23 cellular contexts compared by ENCODE assay signal in the genomic region with DNA sequence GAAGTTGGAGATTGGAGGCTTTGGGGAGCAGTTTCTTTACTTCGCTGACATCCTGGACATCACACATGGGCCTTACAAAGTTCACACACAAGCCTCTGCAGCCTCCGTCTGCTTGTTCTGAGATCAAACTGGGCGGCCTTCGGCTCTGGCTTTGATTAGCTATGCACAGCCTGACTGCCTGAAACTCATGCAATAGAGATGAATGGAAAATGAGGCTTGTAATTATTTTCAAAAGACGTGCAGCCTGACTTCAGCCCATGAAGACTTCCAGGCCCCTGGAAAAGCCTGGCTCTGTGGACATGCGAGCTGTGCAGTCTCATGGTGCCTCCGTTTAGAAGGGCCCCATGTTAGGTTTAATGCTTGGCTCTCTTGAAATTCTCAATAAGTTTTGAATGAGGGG.
DNase-seq lines count a peak whose midpoint lies in the region; ATAC-seq and TF ChIP-seq lines count a peak whose summit lies in the region.
"Had no signal": no experiment of that assay in that cellular context is flagged by ENCODE, and none has a peak within 500 bp of the region (broad histone marks: within the 10 kb centered on the region; RNA-seq: fewer than 3 reads in every experiment).

No MANE protein-coding gene starts in this region.

- TF ChIP-seq CTCF in RWPE2 (IDR thresholded peaks at IDR 0.05; ENCODE audit: poor library complexity, severe bottlenecking) (no peak), endodermal cell (conservative IDR thresholded peaks at IDR 0.05) (no peak)

- H3K27ac Mint-ChIP-seq in endodermal cell = no peak overlapping the region
- H3K27ac Mint-ChIP-seq: B cell; CD4-positive, alpha-beta T cell; CD8-positive, alpha-beta T cell had no signal

- ATAC-seq in RWPE2 (ENCODE audit: low read depth) = no peak; the same call in 2 of the 3 replicates
- ATAC-seq in GM21515 (IDR thresholded peaks at IDR 0.05; ENCODE audit: unreplicated experiment) = no peak
- ATAC-seq in activated CD4-positive, CD25-positive, alpha-beta regulatory T cell treated with anti-CD3 and anti-CD28 coated beads, Interleukin-2, amount 50 U/mL, for 24 hours = no peak
- no peak for ATAC-seq in sciatic nerve
- ATAC-seq: A549; CD8-positive, alpha-beta T cell; GM12878 had no signal

- H3K79me2 ChIP-seq in mesendoderm (ENCODE audit: control insufficient read depth, insufficient read depth, low read length) = no peaks in the 10 kb centered on the region

- peak overlapping the region; percentile 9 for H3K18ac ChIP-seq in mesendoderm (ENCODE audit: low read length)

- H2BK5ac ChIP-seq in mesendoderm (ENCODE audit: low read length) = no peak overlapping the region

- H3K4me2 ChIP-seq in mesendoderm (ENCODE audit: low read length) = no peak overlapping the region
- H3K4me2 ChIP-seq: A549; BLaER1 treated with 17β-estradiol and CSF1 and Interleukin-3, amounts not matched to agents 10 nM and 100 nM had no signal

- H2AK5ac ChIP-seq in mesendoderm (ENCODE audit: low read length) = no peak overlapping the region

- H4K5ac ChIP-seq in mesendoderm (ENCODE audit: low read length) = no peak overlapping the region

- H3K27ac ChIP-seq in RWPE2 (ENCODE audit: poor library complexity, severe bottlenecking) (no peak overlapping the region), endodermal cell (ENCODE audit: low read depth, low read length) (no peak overlapping the region), mesendoderm (ENCODE audit: low read depth, low read length) (no peak overlapping the region)
- H3K27ac ChIP-seq: 22Rv1; A549; BLaER1 treated with 17β-estradiol and CSF1 and Interleukin-3, amounts not matched to agents 10 nM and 100 nM; C4-2B had no signal

- H3K9me3 ChIP-seq in RWPE2 (ENCODE audit: severe bottlenecking) = no peaks in the 10 kb centered on the region
- H3K9me3 ChIP-seq in endodermal cell (ENCODE audit: control insufficient read depth, low read length) = peaks cover 7% of the 10 kb centered on the region

- H3K4me3 Mint-ChIP-seq in endodermal cell = no peak overlapping the region
- H3K4me3 Mint-ChIP-seq: B cell; CD4-positive, alpha-beta T cell; CD8-positive, alpha-beta T cell had no signal

- no peak overlapping the region for H3K23ac ChIP-seq in mesendoderm (ENCODE audit: low read length)

- H3K27me3 ChIP-seq in RWPE2 (ENCODE audit: insufficient read depth, poor library complexity, severe bottlenecking) = peaks cover 4% of the 10 kb centered on the region
- no peaks in the 10 kb centered on the region for H3K27me3 ChIP-seq in endodermal cell (ENCODE audit: control insufficient read depth, insufficient read depth, low read length, poor library complexity, severe bottlenecking)
- H3K27me3 ChIP-seq in mesendoderm (ENCODE audit: insufficient read depth, low read length, poor library complexity) = no peaks in the 10 kb centered on the region
- H3K27me3 ChIP-seq: BLaER1 treated with 17β-estradiol and CSF1 and Interleukin-3, amounts not matched to agents 10 nM and 100 nM had no signal

- intact Hi-C loops in sciatic nerve (cut with DNase I) = no loop called here

- peaks cover 16% of the 10 kb centered on the region for H3K4me1 Mint-ChIP-seq in endodermal cell
- H3K4me1 Mint-ChIP-seq: B cell had no signal

- no peak overlapping the region for H4K8ac ChIP-seq in mesendoderm (ENCODE audit: low read depth, low read length)

- no peak overlapping the region for H3K56ac ChIP-seq in mesendoderm (ENCODE audit: low read length)

- peaks cover 7% of the 10 kb centered on the region for H3K9me3 Mint-ChIP-seq in endodermal cell
- H3K9me3 Mint-ChIP-seq: CD4-positive, alpha-beta T cell had no signal

- no peaks in the 10 kb centered on the region for H3K36me3 Mint-ChIP-seq in endodermal cell (ENCODE audit: low read depth)
- H3K36me3 Mint-ChIP-seq: CD8-positive, alpha-beta T cell had no signal

- no peak overlapping the region for H3K4ac ChIP-seq in mesendoderm (ENCODE audit: low read depth, low read length)

- WGBS in endodermal cell (ENCODE audit: insufficient coverage in 1 of 2, insufficient read length in 1 of 2), 2 experiments = 88 to 93% methylated on average over 6 to 7 of the region's 7 CpGs
- WGBS in mesendoderm (ENCODE audit: extremely low coverage, insufficient coverage, low lambda C conversion rate) = no CpG with 5 or more reads among the region's 7 CpGs

- no peaks in the 10 kb centered on the region for H3K79me1 ChIP-seq in mesendoderm (ENCODE audit: low read length)

- H3K4me3 ChIP-seq in RWPE2 (ENCODE audit: severe bottlenecking) (no peak overlapping the region), endodermal cell (ENCODE audit: low read length) (no peak overlapping the region), mesendoderm (ENCODE audit: low read length) (no peak overlapping the region)
- H3K4me3 ChIP-seq: A549; BLaER1 treated with 17β-estradiol and CSF1 and Interleukin-3, amounts not matched to agents 10 nM and 100 nM; GM12878 had no signal

- H3K27me3 Mint-ChIP-seq in endodermal cell (ENCODE audit: insufficient read depth) = peaks cover 7% of the 10 kb centered on the region
- H3K27me3 Mint-ChIP-seq: CD4-positive, alpha-beta T cell had no signal

- H2BK120ac ChIP-seq in mesendoderm (ENCODE audit: low read depth, low read length) = no peak overlapping the region

- peak; percentile 55 for DNase-seq in RWPE2 (ENCODE audit: low spot score)
- DNase-seq in endodermal cell = peak; percentile 38
- DNase-seq in mesendoderm = no peak
- DNase-seq in sciatic nerve (ENCODE audit: low spot score) = no peak
- DNase-seq: AML-193; CD4-positive, alpha-beta T cell; CD8-positive, alpha-beta T cell; COR-L47; DMS 273 treated with DMSO at 0.1 percent for 48 hours; DMS153; DMS53; DMS79; DND-41; EL; GDM1 had no signal

- H3K9ac ChIP-seq in endodermal cell (ENCODE audit: extremely low read depth, low read length, poor library complexity, severe bottlenecking) (no peak overlapping the region), mesendoderm (ENCODE audit: low read length) (no peak overlapping the region)
- H3K9ac ChIP-seq: BLaER1 treated with 17β-estradiol and CSF1 and Interleukin-3, amounts not matched to agents 10 nM and 100 nM had no signal

- no peaks in the 10 kb centered on the region for H3K36me3 ChIP-seq in RWPE2 (ENCODE audit: low read depth)
- H3K36me3 ChIP-seq in endodermal cell (ENCODE audit: control insufficient read depth, insufficient read depth, low read length) = no peaks in the 10 kb centered on the region
- no peaks in the 10 kb centered on the region for H3K36me3 ChIP-seq in mesendoderm (ENCODE audit: control insufficient read depth, insufficient read depth, low read length)
- H3K36me3 ChIP-seq: BLaER1 treated with 17β-estradiol and CSF1 and Interleukin-3, amounts not matched to agents 10 nM and 100 nM had no signal

- H2BK15ac ChIP-seq in mesendoderm (replicated peaks; ENCODE audit: low read depth) = no peak overlapping the region

- H3K4me1 ChIP-seq in RWPE2 (ENCODE audit: insufficient read depth, poor library complexity, severe bottlenecking) (no peaks in the 10 kb centered on the region), endodermal cell (ENCODE audit: control insufficient read depth, insufficient read depth, low read length) (peaks cover 5% of the 10 kb centered on the region), mesendoderm (ENCODE audit: control insufficient read depth, low read depth, low read length) (no peaks in the 10 kb centered on the region)
- H3K4me1 ChIP-seq: A549; BLaER1 treated with 17β-estradiol and CSF1 and Interleukin-3, amounts not matched to agents 10 nM and 100 nM had no signal

Comparison
In these comparisons a context has a peak if more than half of its experiments do, and no peak if none do; other contexts are left out.
1. DNase-seq: peak in RWPE2 (single experiment) and endodermal cell (single experiment); none in mesendoderm (single experiment) and sciatic nerve (single experiment).